Comparison of ENCODE assay signal across 15 cellular contexts in genomic region chr17:57453841-57454240, GRCh38.
"Had no signal": no experiment of that assay in that cellular context is flagged by ENCODE, and none has a peak within 500 bp of the region (broad histone marks: within the 10 kb centered on the region; RNA-seq: fewer than 3 reads in every experiment).

No MANE protein-coding gene starts in this region.

- H3K36me3 ChIP-seq: brain microvascular endothelial cell, heart left ventricle, tibial artery had no signal

- H3K27ac Mint-ChIP-seq: activated B cell treated with CpG ODN at 0.5 μM for 24 hours; T-helper 2 cell treated with Interferon-gamma antibody and Interleukin-4, amounts not matched to agents 5 μg/mL and 100 μg/mL, for 36 hours had no signal

- H3K4me3 Mint-ChIP-seq: activated B cell treated with CpG ODN at 0.5 μM for 24 hours; stimulated activated memory B cell treated with anti-CD40 and anti-IgM and Interleukin-4, amounts not matched to agents 10 μg/mL and 1 μg/mL and 100 μg/mL, for 72 hours had no signal

- H3K9me3 ChIP-seq: heart left ventricle, tibial artery had no signal

- H3K27me3 Mint-ChIP-seq: activated B cell treated with CpG ODN at 0.5 μM for 24 hours; stimulated activated memory B cell treated with anti-CD40 and anti-IgM and Interleukin-4, amounts not matched to agents 10 μg/mL and 1 μg/mL and 100 μg/mL, for 72 hours had no signal

- DNase-seq: activated B cell treated with CpG ODN at 0.5 μM for 24 hours; activated CD4-positive, alpha-beta T cell treated with anti-CD3 and anti-CD28 coated beads for 48 hours; activated CD8-positive, alpha-beta memory T cell treated with anti-CD3 and anti-CD28 coated beads for 24 hours; anterior cingulate cortex; brain microvascular endothelial cell; cerebellar nuclear complex; dermis blood vessel endothelial cell; heart left ventricle; stimulated activated CD4-positive, alpha-beta T cell treated with anti-CD3 and anti-CD28 coated beads, Interleukin-1b, Interleukin-23, amount 100 ng/mL, for 48 hours; tibial artery had no signal

- H3K9ac ChIP-seq: parathyroid adenoma had no signal

- H3K27ac ChIP-seq: brain microvascular endothelial cell, parathyroid adenoma, tibial artery had no signal

- FAIRE-seq: frontal cortex, urothelium cell line had no signal

- ATAC-seq: heart left ventricle; stimulated activated memory B cell treated with anti-CD40 and anti-IgM and Interleukin-4, amounts not matched to agents 10 μg/mL and 1 μg/mL and 100 μg/mL, for 72 hours had no signal

- H3K27me3 ChIP-seq: brain microvascular endothelial cell, heart left ventricle, tibial artery had no signal

- H3K4me3 ChIP-seq: heart left ventricle, tibial artery had no signal

- H3K9me3 Mint-ChIP-seq: activated B cell treated with CpG ODN at 0.5 μM for 24 hours; stimulated activated memory B cell treated with anti-CD40 and anti-IgM and Interleukin-4, amounts not matched to agents 10 μg/mL and 1 μg/mL and 100 μg/mL, for 72 hours; T-helper 2 cell treated with Interferon-gamma antibody and Interleukin-4, amounts not matched to agents 5 μg/mL and 100 μg/mL, for 36 hours had no signal

- H2AFZ ChIP-seq: parathyroid adenoma had no signal
